ENCODE assay signal across 15 cellular contexts in genomic region chr4:106587558-106587957, GRCh38.
A peak's percentile ranks its signal among the peaks of the same experiment; 100 is the strongest.
DNase-seq lines count a peak whose midpoint lies in the region; TF ChIP-seq lines count a peak whose summit lies in the region.
"Had no signal": no experiment of that assay in that cellular context is flagged by ENCODE, and none has a peak within 500 bp of the region (broad histone marks: within the 10 kb centered on the region; RNA-seq: fewer than 3 reads in every experiment).

No MANE protein-coding gene starts in this region.

- H3K27ac ChIP-seq in ACC112 (ENCODE audit: low read depth, low read length) (peak overlapping the region; percentile 70), stomach (no peak overlapping the region)
- H3K27ac ChIP-seq: prostate gland had no signal

- 54 to 86% (median 68%) methylated on average over 1 of the region's 1 CpG for WGBS in stomach, 5 donors

- H3K4me3 ChIP-seq in ACC112 (ENCODE audit: low read depth, low read length) (peak overlapping the region; percentile 60), HFF-Myc (replicated peaks; ENCODE audit: low read depth, low read length) (no peak overlapping the region), astrocyte of the cerebellum (ENCODE audit: low read depth, low read length) (no peak overlapping the region), stomach (no peak overlapping the region)
- H3K4me3 ChIP-seq: GM12878, prostate gland had no signal

- H3K4me3 Mint-ChIP-seq in activated T-helper 2 cell treated with anti-CD3 and anti-CD28 coated beads, Interferon-gamma antibody, Interleukin-2, Interleukin-4, amounts not matched to agents 10 μg/mL and 5 μg/mL and 100 μg/mL, durations not matched to agents 14 hours and 24 hours and 36 hours (ENCODE audit: low read depth): no peak overlapping the region
- H3K4me3 Mint-ChIP-seq: activated CD8-positive, alpha-beta T cell treated with anti-CD3 and anti-CD28 coated beads for 36 hours; activated naive CD8-positive, alpha-beta T cell; CD14-positive monocyte had no signal

- H3K4me1 Mint-ChIP-seq in activated T-helper 2 cell treated with anti-CD3 and anti-CD28 coated beads, Interferon-gamma antibody, Interleukin-2, Interleukin-4, amounts not matched to agents 10 μg/mL and 5 μg/mL and 100 μg/mL, durations not matched to agents 14 hours and 24 hours and 36 hours (ENCODE audit: low read depth): no peaks in the 10 kb centered on the region
- H3K4me1 Mint-ChIP-seq: CD14-positive monocyte had no signal

- H3K79me2 ChIP-seq in ACC112 (ENCODE audit: control insufficient read depth, insufficient read depth, low read length, unreplicated experiment): no peaks in the 10 kb centered on the region

- no peak overlapping the region for H3K27ac Mint-ChIP-seq in activated T-helper 2 cell treated with anti-CD3 and anti-CD28 coated beads, Interferon-gamma antibody, Interleukin-2, Interleukin-4, amounts not matched to agents 10 μg/mL and 5 μg/mL and 100 μg/mL, durations not matched to agents 14 hours and 24 hours and 36 hours
- H3K27ac Mint-ChIP-seq: activated CD8-positive, alpha-beta T cell treated with anti-CD3 and anti-CD28 coated beads for 36 hours; activated naive CD8-positive, alpha-beta T cell; CD14-positive monocyte had no signal

- no peak for TF ChIP-seq EP300 in stomach (IDR thresholded peaks at IDR 0.05)

- in situ Hi-C loops in astrocyte of the cerebellum (cut with HindIII; ENCODE audit: low sequenced_read_pairs): no loop called here

- intact Hi-C loops in stomach (cut with DNase I; ENCODE audit: low total_unique reads): no loop called here
- intact Hi-C loops in activated T-helper 2 cell treated with anti-CD3 and anti-CD28 coated beads, Interferon-gamma antibody, Interleukin-2, Interleukin-4, amounts not matched to agents 10 μg/mL and 5 μg/mL and 100 μg/mL, durations not matched to agents 14 hours and 24 hours and 36 hours (cut with micrococcal nuclease): no loop called here

- H3K27me3 ChIP-seq in ACC112 (ENCODE audit: insufficient read depth, low read length) (no peaks in the 10 kb centered on the region), stomach (no peaks in the 10 kb centered on the region)

- H2AFZ ChIP-seq in ACC112 (ENCODE audit: low read length, unreplicated experiment): peak overlapping the region; percentile 90

- H3K4me1 ChIP-seq in ACC112 (ENCODE audit: control insufficient read depth, insufficient read depth, low read length, unreplicated experiment) (peaks cover 39% of the 10 kb centered on the region), stomach (no peaks in the 10 kb centered on the region)
- H3K4me1 ChIP-seq: prostate gland had no signal

- H3K36me3 ChIP-seq in ACC112 (ENCODE audit: insufficient read depth, low read length): no peaks in the 10 kb centered on the region
- H3K36me3 ChIP-seq in stomach: no peaks in the 10 kb centered on the region
- H3K36me3 ChIP-seq: prostate gland had no signal

- no peak for TF ChIP-seq POLR2A in stomach (IDR thresholded peaks at IDR 0.05)

- H3K27me3 Mint-ChIP-seq in activated T-helper 2 cell treated with anti-CD3 and anti-CD28 coated beads, Interferon-gamma antibody, Interleukin-2, Interleukin-4, amounts not matched to agents 10 μg/mL and 5 μg/mL and 100 μg/mL, durations not matched to agents 14 hours and 24 hours and 36 hours (ENCODE audit: low read depth): no peaks in the 10 kb centered on the region
- H3K27me3 Mint-ChIP-seq: activated CD8-positive, alpha-beta T cell treated with anti-CD3 and anti-CD28 coated beads for 36 hours; activated naive CD8-positive, alpha-beta T cell had no signal

- no peak for TF ChIP-seq CTCF in HFF-Myc (IDR thresholded peaks at IDR 0.05; ENCODE audit: low read depth, low read length, missing control alignments)
- no peak for TF ChIP-seq CTCF in astrocyte of the cerebellum (IDR thresholded peaks at IDR 0.05; ENCODE audit: low read depth, low read length, missing control alignments)
- TF ChIP-seq CTCF in stomach (IDR thresholded peaks at IDR 0.05): no peak

- H3K36me3 Mint-ChIP-seq in activated T-helper 2 cell treated with anti-CD3 and anti-CD28 coated beads, Interferon-gamma antibody, Interleukin-2, Interleukin-4, amounts not matched to agents 10 μg/mL and 5 μg/mL and 100 μg/mL, durations not matched to agents 14 hours and 24 hours and 36 hours (ENCODE audit: low read depth): no peaks in the 10 kb centered on the region
- H3K36me3 Mint-ChIP-seq: activated naive CD8-positive, alpha-beta T cell; CD14-positive monocyte had no signal

- H3K9me3 Mint-ChIP-seq in activated T-helper 2 cell treated with anti-CD3 and anti-CD28 coated beads, Interferon-gamma antibody, Interleukin-2, Interleukin-4, amounts not matched to agents 10 μg/mL and 5 μg/mL and 100 μg/mL, durations not matched to agents 14 hours and 24 hours and 36 hours: no peaks in the 10 kb centered on the region
- H3K9me3 Mint-ChIP-seq: activated CD8-positive, alpha-beta T cell treated with anti-CD3 and anti-CD28 coated beads for 36 hours had no signal

- peak; percentile 74 for DNase-seq in HFF-Myc (ENCODE audit: extremely low read depth, low read depth)
- DNase-seq in astrocyte of the cerebellum (ENCODE audit: low read depth): peak; percentile 81
- peak; percentile 72 for DNase-seq in kidney tubule cell (ENCODE audit: low spot score)
- no peak for DNase-seq in stomach
- no peak for DNase-seq in iPS-NIHi11 (ENCODE audit: low spot score)
- no peak for DNase-seq in T-helper 2 cell
- DNase-seq in activated T-helper 2 cell treated with anti-CD3 and anti-CD28 coated beads, Interferon-gamma antibody, Interleukin-2, Interleukin-4, amounts not matched to agents 10 μg/mL and 5 μg/mL and 100 μg/mL, durations not matched to agents 14 hours and 24 hours and 36 hours (ENCODE audit: low spot score): no peak
- DNase-seq: activated CD8-positive, alpha-beta T cell treated with anti-CD3 and anti-CD28 coated beads for 36 hours; NCI-H446 treated with DMSO at 0.1 percent for 48 hours; trophoblast cell had no signal

- no peaks in the 10 kb centered on the region for H3K9me3 ChIP-seq in stomach
- H3K9me3 ChIP-seq: prostate gland had no signal

Comparison
In these comparisons a context has a peak if more than half of its experiments do, and no peak if none do; other contexts are left out.
1. DNase-seq: peak in HFF-Myc (single experiment), astrocyte of the cerebellum (single experiment) and kidney tubule cell (single experiment); none in stomach (single experiment), iPS-NIHi11 (single experiment), T-helper 2 cell (0 of 5) and activated T-helper 2 cell treated with anti-CD3 and anti-CD28 coated beads, Interferon-gamma antibody, Interleukin-2, Interleukin-4, amounts not matched to agents 10 μg/mL and 5 μg/mL and 100 μg/mL, durations not matched to agents 14 hours and 24 hours and 36 hours (single experiment).